Comparison of ENCODE assay signal across 32 cellular contexts in the genomic region with DNA sequence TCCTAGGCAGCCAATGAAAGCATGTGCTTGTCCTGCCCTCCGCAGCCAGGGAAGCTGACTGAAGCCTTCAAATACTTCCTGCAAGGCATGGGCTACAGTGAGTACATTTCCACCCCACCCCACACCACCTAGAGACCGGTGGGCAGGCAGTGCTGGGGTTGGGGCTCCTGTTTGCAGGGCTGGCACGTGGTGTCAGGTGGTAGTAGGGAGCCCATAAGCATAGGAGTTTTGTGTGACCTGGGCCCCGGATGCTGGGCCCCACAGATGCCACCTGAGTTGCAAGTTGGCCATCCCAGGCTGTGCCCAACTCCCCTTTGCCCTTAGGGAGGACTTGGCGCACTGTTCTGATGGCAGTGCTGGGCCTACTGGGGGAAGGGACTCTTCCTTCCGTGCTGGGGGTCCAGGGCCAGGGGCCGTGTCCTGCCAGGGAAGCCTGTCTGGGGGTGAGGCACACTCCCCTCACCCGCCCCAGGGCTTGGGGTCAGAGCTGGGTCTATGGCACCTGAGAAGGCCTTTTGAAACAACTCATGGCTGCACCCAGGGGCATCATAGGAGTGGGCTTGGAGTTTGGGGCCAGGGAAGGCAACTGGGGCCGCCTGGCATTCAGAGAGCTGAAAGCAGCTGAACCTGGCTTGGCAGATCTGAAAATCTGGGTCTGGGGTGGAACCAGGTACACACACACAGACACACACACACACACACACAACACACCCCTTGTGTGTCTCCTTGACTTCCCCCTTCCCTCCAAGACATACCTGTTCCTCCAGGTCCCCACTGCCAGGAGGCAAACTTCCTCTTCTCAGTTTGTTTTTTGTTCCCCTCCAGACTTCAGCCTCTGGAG. TPM values are rescaled to one million over a fixed set of nuclear protein-coding genes. Genes with fewer than 3 reads are reported as not detected.
DNase-seq lines count a peak whose midpoint lies in the region; ATAC-seq and TF ChIP-seq lines count a peak whose summit lies in the region.
"Had no signal": no experiment of that assay in that cellular context is flagged by ENCODE, and none has a peak within 500 bp of the region (broad histone marks: within the 10 kb centered on the region; RNA-seq: fewer than 3 reads in every experiment).

No MANE protein-coding gene starts in this region.

- H3K4me3 ChIP-seq in stomach: no peak overlapping the region
- H3K4me3 ChIP-seq: cardiac muscle cell, esophagus squamous epithelium, left lung, pancreas, right atrium auricular region, testis had no signal

- H3K27ac Mint-ChIP-seq in WTC11: peak overlapping the region; percentile 70; the same call in 1 of the 2 replicates
- H3K27ac Mint-ChIP-seq: activated CD4-positive, alpha-beta T cell treated with anti-CD3 and anti-CD28 coated beads, Interleukin-2, amount 10 ng/mL, durations not matched to agents 24 days and 14 days; activated CD8-positive, alpha-beta memory T cell treated with anti-CD3 and anti-CD28 coated beads, Interleukin-2, amount 10 ng/mL, durations not matched to agents 7 days and 5 days; activated naive CD8-positive, alpha-beta T cell; activated T-helper 2 cell treated with anti-CD3 and anti-CD28 coated beads, Interferon-gamma antibody, Interleukin-2, Interleukin-4, amounts not matched to agents 10 μg/mL and 5 μg/mL and 100 μg/mL, durations not matched to agents 14 hours and 24 hours and 36 hours; CD8-positive, alpha-beta memory T cell; endodermal cell; IgD-negative memory B cell; T-helper 2 cell treated with Interferon-gamma antibody and Interleukin-4, amounts not matched to agents 5 μg/mL and 100 μg/mL, for 36 hours had no signal

- no peaks in the 10 kb centered on the region for H3K9me3 ChIP-seq in stomach
- H3K9me3 ChIP-seq: esophagus squamous epithelium, left lung, pancreas, right atrium auricular region, testis had no signal

- no peak for TF ChIP-seq POLR2A in stomach (IDR thresholded peaks at IDR 0.05)

- H3K27ac ChIP-seq in stomach: no peak overlapping the region
- H3K27ac ChIP-seq: cardiac muscle cell, esophagus squamous epithelium, left lung, pancreas, right atrium auricular region, testis had no signal

- POLR2A ChIA-PET in WTC11 (lab: Charles Lee): no interaction called here

- intact Hi-C loops in stomach (cut with DNase I; ENCODE audit: low total_unique reads): loop anchor here (10.0 kb wide), 2 partner anchors 135 to 155 kb away; no protein-coding TSS in a partner anchor

- CTCF ChIA-PET in WTC11 (lab: Charles Lee): interaction anchor here (1.2 to 1.7 kb wide), 3 partner anchors 14 to 247 kb away, joined by 4 to 5 read pairs (median 4); no protein-coding TSS in a partner anchor

- DNase-seq in activated effector memory CD4-positive, alpha-beta T cell treated with anti-CD3 and anti-CD28 coated beads, Interleukin-2, amount 50 U/mL, for 16 hours: peak; percentile 55
- no peak for DNase-seq in activated effector memory CD4-positive, alpha-beta T cell treated with Interleukin-2 at 50 U/mL for 16 hours
- DNase-seq in WTC11 (ENCODE audit: low spot score): no peak
- peak; percentile 72 for DNase-seq in mesenteric fat pad (ENCODE audit: low spot score)
- peak; percentile 22 for DNase-seq in stomach
- DNase-seq in NCI-H748 (lab: John Stamatoyannopoulos, UW; ENCODE audit: unreplicated experiment): no peak
- DNase-seq: activated CD4-positive, alpha-beta T cell treated with anti-CD3 and anti-CD28 coated beads, Interleukin-2, amount 10 ng/mL, durations not matched to agents 24 days and 14 days; activated CD8-positive, alpha-beta memory T cell treated with anti-CD3 and anti-CD28 coated beads, Interleukin-2, amount 10 ng/mL, durations not matched to agents 7 days and 5 days; anterior cingulate cortex; CD8-positive, alpha-beta memory T cell; cortex of kidney; endodermal cell; esophagus squamous epithelium; foreskin melanocyte; midbrain; NCI-H1092; NCI-H187; NCI-H524 treated with DMSO at 0.1 percent for 48 hours; SHP77 treated with DMSO at 0.1 percent for 48 hours; stimulated activated CD4-positive, alpha-beta T cell treated with anti-CD3 and anti-CD28 coated beads, Interleukin-2, amount 100 ng/mL, for 48 hours; testis had no signal

- H3K4me1 Mint-ChIP-seq in WTC11: peaks cover 20% of the 10 kb centered on the region
- H3K4me1 Mint-ChIP-seq: endodermal cell had no signal

- H3K36me3 Mint-ChIP-seq in WTC11: no peaks in the 10 kb centered on the region
- H3K36me3 Mint-ChIP-seq: activated CD8-positive, alpha-beta memory T cell treated with anti-CD3 and anti-CD28 coated beads, Interleukin-2, amount 10 ng/mL, durations not matched to agents 7 days and 5 days; activated naive CD8-positive, alpha-beta T cell; CD8-positive, alpha-beta memory T cell; IgD-negative memory B cell; naive thymus-derived CD4-positive, alpha-beta T cell had no signal

- peaks cover 2% of the 10 kb centered on the region; the same call in 1 of the 2 replicates for H3K27me3 Mint-ChIP-seq in WTC11 (ENCODE audit: low read depth)
- H3K27me3 Mint-ChIP-seq: activated CD4-positive, alpha-beta T cell treated with anti-CD3 and anti-CD28 coated beads, Interleukin-2, amount 10 ng/mL, durations not matched to agents 24 days and 14 days; activated CD8-positive, alpha-beta memory T cell treated with anti-CD3 and anti-CD28 coated beads, Interleukin-2, amount 10 ng/mL, durations not matched to agents 7 days and 5 days; activated naive CD8-positive, alpha-beta T cell; IgD-negative memory B cell; naive thymus-derived CD4-positive, alpha-beta T cell had no signal

- no peak overlapping the region for H3K4me3 Mint-ChIP-seq in WTC11
- H3K4me3 Mint-ChIP-seq: activated CD4-positive, alpha-beta T cell treated with anti-CD3 and anti-CD28 coated beads, Interleukin-2, amount 10 ng/mL, durations not matched to agents 24 days and 14 days; activated CD8-positive, alpha-beta memory T cell treated with anti-CD3 and anti-CD28 coated beads, Interleukin-2, amount 10 ng/mL, durations not matched to agents 7 days and 5 days; activated naive CD8-positive, alpha-beta T cell; CD8-positive, alpha-beta memory T cell; endodermal cell; IgD-negative memory B cell; naive thymus-derived CD4-positive, alpha-beta T cell; T-helper 2 cell treated with Interferon-gamma antibody and Interleukin-4, amounts not matched to agents 5 μg/mL and 100 μg/mL, for 36 hours had no signal

- ATAC-seq in WTC11 (no peak), HG03342 (IDR thresholded peaks at IDR 0.05; ENCODE audit: unreplicated experiment) (no peak), HG03442 (IDR thresholded peaks at IDR 0.05; ENCODE audit: unreplicated experiment) (no peak)
- ATAC-seq: activated CD8-positive, alpha-beta memory T cell treated with anti-CD3 and anti-CD28 coated beads, Interleukin-2, amount 10 ng/mL, durations not matched to agents 7 days and 5 days; left lung; naive thymus-derived CD4-positive, alpha-beta T cell; pancreas had no signal

- peaks cover 0 to 34% (median 0%) of the 10 kb centered on the region in 3 donors for H3K27me3 ChIP-seq in stomach
- H3K27me3 ChIP-seq: cardiac muscle cell, esophagus squamous epithelium, pancreas, right atrium auricular region, testis had no signal

- TF ChIP-seq CTCF in WTC11 (IDR thresholded peaks at IDR 0.05) (no peak), stomach (IDR thresholded peaks at IDR 0.05) (no peak)

- peaks cover 0 to 14% (median 10%) of the 10 kb centered on the region in 4 donors for H3K4me1 ChIP-seq in stomach

- TF ChIP-seq EP300 in stomach (IDR thresholded peaks at IDR 0.05): no peak

- 91 to 94% (median 93%) methylated on average over 5 to 9 of the region's 9 CpGs for WGBS in stomach, 5 donors

- no peaks in the 10 kb centered on the region for H3K36me3 ChIP-seq in stomach
- H3K36me3 ChIP-seq: cardiac muscle cell, left lung, pancreas had no signal

- H3K9me3 Mint-ChIP-seq in WTC11: no peaks in the 10 kb centered on the region
- H3K9me3 Mint-ChIP-seq: activated CD4-positive, alpha-beta T cell treated with anti-CD3 and anti-CD28 coated beads, Interleukin-2, amount 10 ng/mL, durations not matched to agents 24 days and 14 days; activated T-helper 2 cell treated with anti-CD3 and anti-CD28 coated beads, Interferon-gamma antibody, Interleukin-2, Interleukin-4, amounts not matched to agents 10 μg/mL and 5 μg/mL and 100 μg/mL, durations not matched to agents 14 hours and 24 hours and 36 hours; CD8-positive, alpha-beta memory T cell; endodermal cell; IgD-negative memory B cell; naive thymus-derived CD4-positive, alpha-beta T cell; T-helper 2 cell treated with Interferon-gamma antibody and Interleukin-4, amounts not matched to agents 5 μg/mL and 100 μg/mL, for 36 hours had no signal

TF ChIP-seq in WTC11, 78 proteins besides CTCF, POLR2A, EP300 and RAD21 (continues in another document):
- TF ChIP-seq, protein P1, sequence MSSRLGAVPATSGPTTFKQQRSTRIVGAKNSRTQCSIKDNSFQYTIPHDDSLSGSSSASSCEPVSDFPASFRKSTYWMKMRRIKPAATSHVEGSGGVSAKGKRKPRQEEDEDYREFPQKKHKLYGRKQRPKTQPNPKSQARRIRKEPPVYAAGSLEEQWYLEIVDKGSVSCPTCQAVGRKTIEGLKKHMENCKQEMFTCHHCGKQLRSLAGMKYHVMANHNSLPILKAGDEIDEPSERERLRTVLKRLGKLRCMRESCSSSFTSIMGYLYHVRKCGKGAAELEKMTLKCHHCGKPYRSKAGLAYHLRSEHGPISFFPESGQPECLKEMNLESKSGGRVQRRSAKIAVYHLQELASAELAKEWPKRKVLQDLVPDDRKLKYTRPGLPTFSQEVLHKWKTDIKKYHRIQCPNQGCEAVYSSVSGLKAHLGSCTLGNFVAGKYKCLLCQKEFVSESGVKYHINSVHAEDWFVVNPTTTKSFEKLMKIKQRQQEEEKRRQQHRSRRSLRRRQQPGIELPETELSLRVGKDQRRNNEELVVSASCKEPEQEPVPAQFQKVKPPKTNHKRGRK (CRISPR knock-in tag; IDR thresholded peaks at IDR 0.05; ENCODE audit: borderline replicate concordance): no peak
- TF ChIP-seq ZNF423 (CRISPR knock-in tag; IDR thresholded peaks at IDR 0.05): no peak
- TF ChIP-seq, protein P2, sequence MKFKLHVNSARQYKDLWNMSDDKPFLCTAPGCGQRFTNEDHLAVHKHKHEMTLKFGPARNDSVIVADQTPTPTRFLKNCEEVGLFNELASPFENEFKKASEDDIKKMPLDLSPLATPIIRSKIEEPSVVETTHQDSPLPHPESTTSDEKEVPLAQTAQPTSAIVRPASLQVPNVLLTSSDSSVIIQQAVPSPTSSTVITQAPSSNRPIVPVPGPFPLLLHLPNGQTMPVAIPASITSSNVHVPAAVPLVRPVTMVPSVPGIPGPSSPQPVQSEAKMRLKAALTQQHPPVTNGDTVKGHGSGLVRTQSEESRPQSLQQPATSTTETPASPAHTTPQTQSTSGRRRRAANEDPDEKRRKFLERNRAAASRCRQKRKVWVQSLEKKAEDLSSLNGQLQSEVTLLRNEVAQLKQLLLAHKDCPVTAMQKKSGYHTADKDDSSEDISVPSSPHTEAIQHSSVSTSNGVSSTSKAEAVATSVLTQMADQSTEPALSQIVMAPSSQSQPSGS (CRISPR knock-in tag; IDR thresholded peaks at IDR 0.05; ENCODE audit: borderline replicate concordance, low read depth): no peak

RNA-seq across cellular contexts. Expression of gene SETD6, which starts 5.8 kb away (rescaled TPM):
- total RNA-seq in WTC11 (2021) (34.0 to 41.1 TPM (median 35.0 TPM) in 3 replicates), mesenteric fat pad (12.3 TPM), stomach (100 to 1,000 TPM in 1 of 5 donors, 10 to 100 TPM in 4; 13.0 to 209 (median 68.0) TPM)
- polyA plus RNA-seq in stomach: 10 to 100 TPM in 1 of 3 donors, 1 to 10 TPM in 2; 7.7 to 14.7 (median 8.9) TPM

RNA-seq across cellular contexts. Expression of gene NDRG4, which starts 9.5 kb away (rescaled TPM):
- total RNA-seq in WTC11 (2021) (20.5 to 24.6 TPM (median 23.1 TPM) in 3 replicates), mesenteric fat pad (2.8 TPM), stomach (10 to 100 TPM in 4 of 5 donors, 1 to 10 TPM in 1; 3.2 to 48.7 (median 20.1) TPM)
- polyA plus RNA-seq in stomach: 10 to 100 TPM in 1 of 3 donors, 1 to 10 TPM in 2; 1.9 to 12.4 (median 4.8) TPM

Comparison
In these comparisons a context has a peak if more than half of its experiments do, and no peak if none do; other contexts are left out.
1. DNase-seq: peak in activated effector memory CD4-positive, alpha-beta T cell treated with anti-CD3 and anti-CD28 coated beads, Interleukin-2, amount 50 U/mL, for 16 hours (single experiment), mesenteric fat pad (single experiment) and stomach (single experiment); none in activated effector memory CD4-positive, alpha-beta T cell treated with Interleukin-2 at 50 U/mL for 16 hours (single experiment), WTC11 (single experiment) and NCI-H748 (single experiment).